ENCODE assay signal across 25 cellular contexts in genomic region chr21:32297449-32297848, GRCh38. TPM values are rescaled to one million over a fixed set of nuclear protein-coding genes. Genes with fewer than 3 reads are reported as not detected.
DNase-seq lines count a peak whose midpoint lies in the region; ATAC-seq and TF ChIP-seq lines count a peak whose summit lies in the region.
"Had no signal": no experiment of that assay in that cellular context is flagged by ENCODE, and none has a peak within 500 bp of the region (broad histone marks: within the 10 kb centered on the region; RNA-seq: fewer than 3 reads in every experiment).

No MANE protein-coding gene starts in this region.

- H3K27me3 ChIP-seq in adipocyte (replicated peaks; ENCODE audit: control insufficient read depth, insufficient read depth, low read length) (no peaks in the 10 kb centered on the region), upper lobe of left lung (no peaks in the 10 kb centered on the region)
- H3K27me3 ChIP-seq: BE2C; BLaER1 treated with 17β-estradiol and CSF1 and Interleukin-3, amounts not matched to agents 10 nM and 100 nM had no signal

- ATAC-seq in left colon: peak; percentile 32
- no peak for ATAC-seq in upper lobe of left lung (ENCODE audit: low FRiP score in 2 of 2)
- ATAC-seq in GM18511 (IDR thresholded peaks at IDR 0.05; ENCODE audit: unreplicated experiment): no peak
- ATAC-seq in stimulated activated naive CD8-positive, alpha-beta T cell treated with anti-CD3 and anti-CD28 coated beads, Interleukin-15, amount 100 ng/mL, for 72 hours: no peak
- ATAC-seq: A549, GM12878 had no signal

- H3K4me3 Mint-ChIP-seq in progenitor cell of endocrine pancreas (ENCODE audit: low read depth): no peak overlapping the region
- H3K4me3 Mint-ChIP-seq in stimulated activated naive CD8-positive, alpha-beta T cell treated with anti-CD3 and anti-CD28 coated beads, Interleukin-15, amount 100 ng/mL, for 72 hours: no peak overlapping the region
- H3K4me3 Mint-ChIP-seq: CD14-positive monocyte; CD4-positive, alpha-beta T cell; CD8-positive, alpha-beta memory T cell; HFFc6 had no signal

- WGBS in upper lobe of left lung, 2 donors: 94 to 98% methylated on average over 7 of the region's 7 CpGs

- peak overlapping the region; percentile 34 for H3K9ac ChIP-seq in adipocyte (ENCODE audit: low read length)
- H3K9ac ChIP-seq: BLaER1 treated with 17β-estradiol and CSF1 and Interleukin-3, amounts not matched to agents 10 nM and 100 nM had no signal

- TF ChIP-seq POLR2A in upper lobe of left lung (IDR thresholded peaks at IDR 0.05): no peak

- H3K4me3 ChIP-seq in adipocyte (ENCODE audit: low read length) (peak overlapping the region; percentile 74), upper lobe of left lung (no peak overlapping the region)
- H3K4me3 ChIP-seq: A549; BLaER1 treated with 17β-estradiol and CSF1 and Interleukin-3, amounts not matched to agents 10 nM and 100 nM; GM12878; HAP-1 had no signal

- H3K27me3 Mint-ChIP-seq in progenitor cell of endocrine pancreas: no peaks in the 10 kb centered on the region
- no peaks in the 10 kb centered on the region for H3K27me3 Mint-ChIP-seq in stimulated activated naive CD8-positive, alpha-beta T cell treated with anti-CD3 and anti-CD28 coated beads, Interleukin-15, amount 100 ng/mL, for 72 hours
- H3K27me3 Mint-ChIP-seq: CD4-positive, alpha-beta T cell; CD8-positive, alpha-beta memory T cell had no signal

- DNase-seq in adipocyte (ENCODE audit: low read depth) (no peak), left colon (no peak), posterior vena cava (ENCODE audit: low spot score) (peak; percentile 7), upper lobe of left lung (no peak), progenitor cell of endocrine pancreas (ENCODE audit: low spot score, unreplicated experiment) (no peak)
- DNase-seq in activated CD4-positive, alpha-beta T cell treated with anti-CD3 and anti-CD28 coated beads, Interleukin-2, amount 50 U/mL, for 4 hours: no peak
- no peak for DNase-seq in stimulated activated naive CD8-positive, alpha-beta T cell treated with anti-CD3 and anti-CD28 coated beads, Interleukin-15, amount 100 ng/mL, for 72 hours
- DNase-seq: 8988T; ACHN; AML-193; BE2C; CD4-positive, alpha-beta T cell; CD8-positive, alpha-beta memory T cell; DMS 273 treated with DMSO at 0.1 percent for 48 hours; DMS79; EL; GDM1; GOT3; HFFc6 had no signal

- H3K36me3 ChIP-seq in adipocyte (ENCODE audit: control insufficient read depth, insufficient read depth, low read length, severe bottlenecking) (peaks cover 19% of the 10 kb centered on the region), upper lobe of left lung (no peaks in the 10 kb centered on the region)

- TF ChIP-seq CTCF in upper lobe of left lung (IDR thresholded peaks at IDR 0.05) (no peak), progenitor cell of endocrine pancreas (IDR thresholded peaks at IDR 0.05; ENCODE audit: unreplicated experiment) (no peak)

- no peak for TF ChIP-seq EP300 in upper lobe of left lung (IDR thresholded peaks at IDR 0.05)

- peaks cover 13% of the 10 kb centered on the region for H3K36me3 Mint-ChIP-seq in progenitor cell of endocrine pancreas (ENCODE audit: insufficient read depth)

- H3K4me1 ChIP-seq in adipocyte (ENCODE audit: control insufficient read depth, insufficient read depth, low read length): peaks cover 24% of the 10 kb centered on the region
- H3K4me1 ChIP-seq in upper lobe of left lung: no peaks in the 10 kb centered on the region
- H3K4me1 ChIP-seq: A549; BE2C; BLaER1 treated with 17β-estradiol and CSF1 and Interleukin-3, amounts not matched to agents 10 nM and 100 nM had no signal

- no peaks in the 10 kb centered on the region for H3K9me3 ChIP-seq in adipocyte (ENCODE audit: control insufficient read depth, low read length)
- H3K9me3 ChIP-seq in upper lobe of left lung: no peaks in the 10 kb centered on the region
- H3K9me3 ChIP-seq: A549; BE2C; BLaER1 treated with 17β-estradiol and CSF1 and Interleukin-3, amounts not matched to agents 10 nM and 100 nM; HAP-1 had no signal

- no peaks in the 10 kb centered on the region for H3K9me3 Mint-ChIP-seq in progenitor cell of endocrine pancreas (ENCODE audit: low read depth)
- no peaks in the 10 kb centered on the region for H3K9me3 Mint-ChIP-seq in stimulated activated naive CD8-positive, alpha-beta T cell treated with anti-CD3 and anti-CD28 coated beads, Interleukin-15, amount 100 ng/mL, for 72 hours
- H3K9me3 Mint-ChIP-seq: CD4-positive, alpha-beta T cell; CD8-positive, alpha-beta memory T cell; HFFc6 had no signal

- no peak overlapping the region for H3K27ac Mint-ChIP-seq in progenitor cell of endocrine pancreas
- no peak overlapping the region for H3K27ac Mint-ChIP-seq in stimulated activated naive CD8-positive, alpha-beta T cell treated with anti-CD3 and anti-CD28 coated beads, Interleukin-15, amount 100 ng/mL, for 72 hours
- H3K27ac Mint-ChIP-seq: CD4-positive, alpha-beta T cell; CD8-positive, alpha-beta memory T cell; HFFc6 had no signal

- intact Hi-C loops in left colon (cut with DNase I, micrococcal nuclease) (no loop called here), posterior vena cava (cut with DNase I) (no loop called here)

- H3K4me1 Mint-ChIP-seq in progenitor cell of endocrine pancreas (ENCODE audit: low read depth): peaks cover 5% of the 10 kb centered on the region
- no peaks in the 10 kb centered on the region for H3K4me1 Mint-ChIP-seq in stimulated activated naive CD8-positive, alpha-beta T cell treated with anti-CD3 and anti-CD28 coated beads, Interleukin-15, amount 100 ng/mL, for 72 hours
- H3K4me1 Mint-ChIP-seq: CD14-positive monocyte; CD8-positive, alpha-beta memory T cell had no signal

- H3K27ac ChIP-seq in upper lobe of left lung: peak overlapping the region in 3 of 4 donors; percentile 19 to 64 (median 32)
- H3K27ac ChIP-seq: A549; BLaER1 treated with 17β-estradiol and CSF1 and Interleukin-3, amounts not matched to agents 10 nM and 100 nM had no signal

RNA-seq across cellular contexts. Expression of gene MRAP, which starts 1.2 kb away (rescaled TPM):
- total RNA-seq in left colon (not detected), posterior vena cava (under 1 TPM in 1 of 2 donors, not detected in 1; 0.33 TPM), upper lobe of left lung (1 to 10 TPM in 1 of 6 donors, under 1 TPM in 2, not detected in 3; 0.46 to 2.3 (median 0.54) TPM), progenitor cell of endocrine pancreas (0.89 and 1.2 TPM in 2 replicates)
- total RNA-seq: CD4-positive, alpha-beta T cell; CD8-positive, alpha-beta memory T cell; GM12878; HFFc6 had no signal

RNA-seq across cellular contexts. Expression of gene MIS18A, which starts 18.6 kb away (rescaled TPM):
- total RNA-seq in left colon: 1 to 10 TPM; 6.4 to 9.5 TPM
- total RNA-seq in posterior vena cava: 1 to 10 TPM; 3.8 to 4.3 TPM
- 1 to 10 TPM in 5 of 6 donors, not detected in 1; 3.3 to 7.8 (median 5.4) TPM for total RNA-seq in upper lobe of left lung
- 22.3 and 23.6 TPM in 2 replicates for total RNA-seq in progenitor cell of endocrine pancreas
